21 cellular contexts compared by ENCODE assay signal in genomic region chr3:89042251-89042650, GRCh38.
"Had no signal": no experiment of that assay in that cellular context is flagged by ENCODE, and none has a peak within 500 bp of the region (broad histone marks: within the 10 kb centered on the region; RNA-seq: fewer than 3 reads in every experiment).

No MANE protein-coding gene starts in this region.

- H3K4me3 ChIP-seq: dorsolateral prefrontal cortex, mucosa of descending colon, right atrium auricular region, skin epidermis had no signal

- H3K4me1 ChIP-seq: right atrium auricular region had no signal

- ATAC-seq: activated CD8-positive, alpha-beta T cell treated with anti-CD3 and anti-CD28 coated beads, Interleukin-2, amount 10 ng/mL, durations not matched to agents 7 days and 5 days; activated T-cell treated with anti-CD3 and anti-CD28 coated beads, Interleukin-2, amount 50 U/mL, for 72 hours; mucosa of descending colon; naive thymus-derived CD8-positive, alpha-beta T cell; stimulated activated naive CD8-positive, alpha-beta T cell treated with anti-CD3 and anti-CD28 coated beads, Interleukin-15, Interleukin-2, amounts not matched to agents 100 U/mL and 50 U/mL, for 24 hours had no signal

- H3K27me3 Mint-ChIP-seq: activated B cell treated with CpG ODN at 0.5 μM for 24 hours; activated naive CD8-positive, alpha-beta T cell treated with anti-CD3 and anti-CD28 coated beads for 36 hours; naive thymus-derived CD8-positive, alpha-beta T cell; progenitor cell of endocrine pancreas had no signal

- DNase-seq: activated B cell treated with CpG ODN at 0.5 μM for 24 hours; activated CD4-positive, alpha-beta T cell treated with anti-CD3 and anti-CD28 coated beads for 48 hours; activated CD8-positive, alpha-beta memory T cell treated with anti-CD3 and anti-CD28 coated beads, Interleukin-2, amount 50 U/mL, for 4 hours; activated CD8-positive, alpha-beta T cell treated with anti-CD3 and anti-CD28 coated beads, Interleukin-2, amount 10 ng/mL, durations not matched to agents 7 days and 5 days; activated gamma-delta T cell treated with Interleukin-2 at 50 U/mL for 16 hours; activated naive CD8-positive, alpha-beta T cell treated with anti-CD3 and anti-CD28 coated beads for 36 hours; activated T-cell treated with anti-CD3 and anti-CD28 coated beads, Interleukin-2, amount 50 U/mL, for 72 hours; dorsolateral prefrontal cortex; erythroblast; islet precursor cell; mammary epithelial cell; mucosa of descending colon; naive thymus-derived CD8-positive, alpha-beta T cell; nucleus accumbens; stimulated activated CD4-positive, alpha-beta T cell treated with anti-CD3 and anti-CD28 coated beads, Interleukin-4, amount 100 ng/mL, for 4 hours; stimulated activated CD8-positive, alpha-beta memory T cell treated with anti-CD3 and anti-CD28 coated beads, Interleukin-4, amount 100 ng/mL, for 48 hours; stimulated activated naive CD8-positive, alpha-beta T cell treated with anti-CD3 and anti-CD28 coated beads, Interleukin-15, Interleukin-2, amounts not matched to agents 100 U/mL and 50 U/mL, for 24 hours had no signal

- H3K9me3 ChIP-seq: mucosa of descending colon, right atrium auricular region had no signal

- H3K27ac Mint-ChIP-seq: activated B cell treated with CpG ODN at 0.5 μM for 24 hours; activated CD8-positive, alpha-beta T cell treated with anti-CD3 and anti-CD28 coated beads, Interleukin-2, amount 10 ng/mL, durations not matched to agents 7 days and 5 days; activated naive CD8-positive, alpha-beta T cell treated with anti-CD3 and anti-CD28 coated beads for 36 hours; activated T-cell treated with anti-CD3 and anti-CD28 coated beads, Interleukin-2, amount 50 U/mL, for 72 hours; naive thymus-derived CD8-positive, alpha-beta T cell; progenitor cell of endocrine pancreas; type B pancreatic cell had no signal

- H3K9me3 Mint-ChIP-seq: activated B cell treated with CpG ODN at 0.5 μM for 24 hours; activated naive CD8-positive, alpha-beta T cell treated with anti-CD3 and anti-CD28 coated beads for 36 hours; type B pancreatic cell had no signal

- H3K4me1 Mint-ChIP-seq: activated B cell treated with CpG ODN at 0.5 μM for 24 hours; activated naive CD8-positive, alpha-beta T cell treated with anti-CD3 and anti-CD28 coated beads for 36 hours; naive thymus-derived CD8-positive, alpha-beta T cell had no signal

- H3K27me3 ChIP-seq: dorsolateral prefrontal cortex, right atrium auricular region had no signal

- H3K4me3 Mint-ChIP-seq: activated B cell treated with CpG ODN at 0.5 μM for 24 hours; activated CD8-positive, alpha-beta T cell treated with anti-CD3 and anti-CD28 coated beads, Interleukin-2, amount 10 ng/mL, durations not matched to agents 7 days and 5 days; activated naive CD8-positive, alpha-beta T cell treated with anti-CD3 and anti-CD28 coated beads for 36 hours; activated T-cell treated with anti-CD3 and anti-CD28 coated beads, Interleukin-2, amount 50 U/mL, for 72 hours; naive thymus-derived CD8-positive, alpha-beta T cell; type B pancreatic cell had no signal

- H3K36me3 Mint-ChIP-seq: activated naive CD8-positive, alpha-beta T cell treated with anti-CD3 and anti-CD28 coated beads for 36 hours; naive thymus-derived CD8-positive, alpha-beta T cell; type B pancreatic cell had no signal

- H3K27ac ChIP-seq: dorsolateral prefrontal cortex, right atrium auricular region, skin epidermis had no signal

- H3K36me3 ChIP-seq: right atrium auricular region had no signal
